ENCODE assay signal across 1 cellular context in the genomic region with DNA sequence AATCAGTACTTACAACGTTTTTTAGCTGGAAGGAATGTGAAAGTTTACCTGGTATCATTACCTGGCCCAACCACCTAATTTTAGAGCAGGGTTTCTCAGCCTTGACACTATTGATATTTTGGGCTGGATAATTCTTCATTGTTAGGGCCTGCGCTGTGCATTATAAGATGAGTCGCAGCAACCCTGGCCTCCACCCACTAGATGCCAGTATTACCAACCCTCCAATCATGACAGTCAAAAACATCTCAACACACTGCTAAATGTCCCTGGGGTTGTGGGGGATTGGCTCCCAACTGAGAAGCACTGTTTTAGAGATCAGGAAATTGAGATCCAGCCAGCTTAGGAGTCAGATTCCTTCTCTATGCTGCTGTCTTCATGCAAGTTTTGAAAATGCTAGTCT.
TF ChIP-seq lines count a peak whose summit lies in the region.

No MANE protein-coding gene starts in this region.

TF ChIP-seq in H1, 55 proteins besides CTCF, POLR2A, EP300 and RAD21 (continued from another document):
- TF ChIP-seq POU5F1 (IDR thresholded peaks at IDR 0.05; ENCODE audit: low read depth, low read length) (no peak), SAP30 (IDR thresholded peaks at IDR 0.05; ENCODE audit: insufficient read depth, insufficient replicate concordance, low read length) (no peak), SIRT6 (IDR thresholded peaks at IDR 0.05; ENCODE audit: low read length) (no peak), CBX5 (IDR thresholded peaks at IDR 0.05; ENCODE audit: low read depth, low read length) (no peak), SIX5 (IDR thresholded peaks at IDR 0.05; ENCODE audit: low read depth, low read length) (no peak), GTF2F1 (IDR thresholded peaks at IDR 0.05; ENCODE audit: borderline replicate concordance, low read depth, low read length) (no peak), TEAD4 (IDR thresholded peaks at IDR 0.05; ENCODE audit: low read depth, low read length) (no peak), KDM4A (IDR thresholded peaks at IDR 0.05; ENCODE audit: low read depth, low read length, severe bottlenecking) (no peak), FOSL1 (IDR thresholded peaks at IDR 0.05; ENCODE audit: insufficient read depth, low read depth, low read length) (no peak), CTBP2 (IDR thresholded peaks at IDR 0.05; ENCODE audit: borderline replicate concordance, insufficient read depth, insufficient read length, low read length) (no peak), BACH1 (IDR thresholded peaks at IDR 0.05; ENCODE audit: low read length) (no peak), SRF (IDR thresholded peaks at IDR 0.05; ENCODE audit: low read depth, low read length) (no peak), CREB1 (IDR thresholded peaks at IDR 0.05) (no peak), SIN3A (conservative IDR thresholded peaks at IDR 0.05 in 1 of 2, IDR thresholded peaks at IDR 0.05 in 1 of 2; ENCODE audit: low read depth in 1 of 2, low read length in 2 of 2) (no peak), KDM1A (IDR thresholded peaks at IDR 0.05; ENCODE audit: borderline replicate concordance, low read length) (no peak), HDAC2 (IDR thresholded peaks at IDR 0.05; ENCODE audit: borderline replicate concordance in 1 of 2, low read depth in 2 of 2, low read length in 2 of 2) (no peak)
- TF ChIP-seq, protein P1, sequence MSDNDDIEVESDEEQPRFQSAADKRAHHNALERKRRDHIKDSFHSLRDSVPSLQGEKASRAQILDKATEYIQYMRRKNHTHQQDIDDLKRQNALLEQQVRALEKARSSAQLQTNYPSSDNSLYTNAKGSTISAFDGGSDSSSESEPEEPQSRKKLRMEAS (IDR thresholded peaks at IDR 0.05), result no peak
